ENCODE assay signal across 8 cellular contexts in genomic region chr17:17812211-17813054, GRCh38. TPM values are rescaled to one million over a fixed set of nuclear protein-coding genes. Genes with fewer than 3 reads are reported as not detected.
DNase-seq lines count a peak whose midpoint lies in the region; ATAC-seq and TF ChIP-seq lines count a peak whose summit lies in the region.

No MANE protein-coding gene starts in this region.

- H3K9me3 Mint-ChIP-seq in activated naive CD4-positive, alpha-beta T cell treated with anti-CD3 and anti-CD28 coated beads, Interleukin-2, amount 50 U/mL, for 72 hours = no peaks in the 10 kb centered on the region

- H3K9me3 ChIP-seq in SK-N-MC (ENCODE audit: low read depth, low read length) = no peaks in the 10 kb centered on the region
- H3K9me3 ChIP-seq in psoas muscle = no peaks in the 10 kb centered on the region

- no peak overlapping the region for H3K9ac ChIP-seq in SK-N-MC (ENCODE audit: insufficient read length)

- 54 to 57% (median 57%) methylated on average over 47 to 59 of the region's 59 CpGs for WGBS in psoas muscle, 3 donors

- H3K4me1 ChIP-seq in psoas muscle = peaks cover 35% of the 10 kb centered on the region

- no peaks in the 10 kb centered on the region for H3K27me3 ChIP-seq in psoas muscle (ENCODE audit: insufficient read depth in 3 of 3, low read length in 2 of 3)

- DNase-seq in AG08395 (ENCODE audit: low spot score) (peak; percentile 86), SK-N-MC (ENCODE audit: low read depth, low spot score) (no peak), Right ventricle myocardium superior (peak; percentile 87), psoas muscle (peak; percentile 77 to 89), amniotic stem cell (lab: John Stamatoyannopoulos, UW) (no peak)
- DNase-seq in activated naive CD4-positive, alpha-beta T cell treated with anti-CD3 and anti-CD28 coated beads, Interleukin-2, amount 50 U/mL, for 72 hours (ENCODE audit: low spot score in 2 of 2) = peak; percentile 74 to 81

- peaks cover 50% of the 10 kb centered on the region for H3K36me3 ChIP-seq in SK-N-MC (ENCODE audit: insufficient read depth, low read length)
- peaks cover 3 to 60% of the 10 kb centered on the region in 2 donors for H3K36me3 ChIP-seq in psoas muscle (ENCODE audit: insufficient read depth in 1 of 2, low read depth in 1 of 2)

- intact Hi-C loops in Right ventricle myocardium superior (cut with DNase I) (loop anchor here (5.0 kb wide), 1 partner anchor 110 kb away; no protein-coding TSS in a partner anchor), psoas muscle (cut with DNase I) (loop anchor here (1.0 to 10.0 kb wide), 5 partner anchors 28 to 222 kb away; partner anchors contain the start of genes ATPAF2 (in 1 of the 2) and GID4 (in 1 of the 2))

- H3K4me3 ChIP-seq in SK-N-MC (no peak overlapping the region), psoas muscle (no peak overlapping the region)

- ATAC-seq in GM18511 (IDR thresholded peaks at IDR 0.05; ENCODE audit: unreplicated experiment) (peak; percentile 46), Right ventricle myocardium superior (ENCODE audit: poor library complexity) (peak; percentile 55), psoas muscle (peak; percentile 57 to 70 (median 64)), GM18861 (IDR thresholded peaks at IDR 0.05; ENCODE audit: unreplicated experiment) (no peak)
- peak; percentile 41 to 62 for ATAC-seq in activated naive CD4-positive, alpha-beta T cell treated with anti-CD3 and anti-CD28 coated beads, Interleukin-2, amount 50 U/mL, for 72 hours

- peak overlapping the region in 1 of 2 donors; percentile 29 for H3K27ac Mint-ChIP-seq in activated naive CD4-positive, alpha-beta T cell treated with anti-CD3 and anti-CD28 coated beads, Interleukin-2, amount 50 U/mL, for 72 hours

- H3K27ac ChIP-seq in SK-N-MC (peak overlapping the region; percentile 73; the same call in 1 of the 2 replicates), psoas muscle (no peak overlapping the region)

- no peaks in the 10 kb centered on the region for H3K36me3 Mint-ChIP-seq in activated naive CD4-positive, alpha-beta T cell treated with anti-CD3 and anti-CD28 coated beads, Interleukin-2, amount 50 U/mL, for 72 hours

- TF ChIP-seq CTCF in psoas muscle (IDR thresholded peaks at IDR 0.05) = peak; percentile 100

RNA-seq across cellular contexts. Expression of gene SREBF1, which starts 24.4 kb away (rescaled TPM):
- total RNA-seq in activated naive CD4-positive, alpha-beta T cell treated with anti-CD3 and anti-CD28 coated beads, Interleukin-2, amount 50 U/mL, for 72 hours = 100 to 1,000 TPM in 1 of 2 donors, 10 to 100 TPM in 1; 67.2 to 103 TPM
- total RNA-seq in Right ventricle myocardium superior = 14.7 TPM
- total RNA-seq in psoas muscle = 10 to 100 TPM; 16.1 to 43.0 (median 31.1) TPM
- 10 to 100 TPM in 2 of 3 donors, 1 to 10 TPM in 1; 6.2 to 19.2 (median 17.7) TPM for polyA plus RNA-seq in psoas muscle

Comparison
In these comparisons a context has a peak if more than half of its experiments do, and no peak if none do; other contexts are left out.
1. DNase-seq: peak in AG08395 (single experiment), activated naive CD4-positive, alpha-beta T cell treated with anti-CD3 and anti-CD28 coated beads, Interleukin-2, amount 50 U/mL, for 72 hours (2 of 2), Right ventricle myocardium superior (single experiment) and psoas muscle (2 of 2); none in SK-N-MC (single experiment) and amniotic stem cell (single experiment).